Comparison of ENCODE assay signal across 1 cellular context in genomic region chr5:68542207-68542606, GRCh38.
TF ChIP-seq lines count a peak whose summit lies in the region.

No MANE protein-coding gene starts in this region.

TF ChIP-seq in A549, 52 proteins besides CTCF, POLR2A, EP300 and RAD21 (continued from another document):
- TF ChIP-seq ELK1 (IDR thresholded peaks at IDR 0.05; ENCODE audit: low read depth, low read length): no peak
- no peak for TF ChIP-seq TFCP2L1 (CRISPR knock-in tag; IDR thresholded peaks at IDR 0.05)
- TF ChIP-seq ZC3H11A (IDR thresholded peaks at IDR 0.05): no peak
